In the genomic region with DNA sequence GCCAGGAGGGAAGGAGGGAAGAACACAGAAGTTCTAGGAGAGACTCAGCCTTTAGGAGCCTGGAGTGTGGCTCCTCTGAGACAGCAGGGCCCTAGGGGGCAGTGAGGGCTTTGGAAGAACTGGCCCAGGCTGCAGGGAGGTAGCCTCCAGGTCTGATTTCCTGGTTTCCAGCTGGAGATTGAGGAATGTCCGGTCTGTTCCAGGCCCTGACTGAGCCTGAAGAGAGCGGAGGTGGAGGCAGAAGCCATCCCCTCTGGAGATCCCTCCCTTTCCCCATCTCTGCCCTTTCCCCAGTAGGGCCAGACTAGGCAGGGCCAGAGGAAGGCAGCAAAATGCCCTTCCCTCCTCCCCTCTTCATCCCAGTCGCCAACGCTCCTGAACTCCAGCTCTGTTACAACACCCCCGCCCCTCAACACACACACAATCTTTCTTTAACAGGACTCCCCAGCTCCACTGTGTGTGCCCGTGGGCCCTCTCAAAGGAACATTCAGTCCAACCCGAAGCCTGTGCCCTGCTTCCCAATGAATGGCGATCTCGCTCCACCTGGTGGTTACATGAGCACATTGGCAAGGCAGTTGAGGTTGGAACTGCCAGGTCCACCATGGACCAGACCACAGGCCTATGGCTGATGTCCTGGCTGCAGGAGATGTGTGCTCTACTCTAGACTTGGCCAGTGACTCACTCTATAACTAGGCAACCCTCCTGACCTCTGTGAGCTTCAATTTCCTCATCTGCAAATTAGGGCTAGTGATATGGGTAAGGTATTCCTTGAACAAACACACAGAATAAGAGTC, we compare ENCODE assay signal across 8 cellular contexts. TPM values are rescaled to one million over a fixed set of nuclear protein-coding genes. Genes with fewer than 3 reads are reported as not detected.
DNase-seq lines count a peak whose midpoint lies in the region; ATAC-seq, FAIRE-seq and TF ChIP-seq lines count a peak whose summit lies in the region.

No MANE protein-coding gene starts in this region.

- H3K9ac ChIP-seq in astrocyte (ENCODE audit: low read length): peak overlapping the region; percentile 61

- intact Hi-C loops in right cardiac atrium (cut with DNase I): loop anchor here in 3 of 4 donors (2.0 to 10.0 kb wide), 4 partner anchors 36 to 97 kb away; no protein-coding TSS in a partner anchor

- TF ChIP-seq CTCF in GM23338 (conservative IDR thresholded peaks at IDR 0.05; ENCODE audit: low read depth in 2 of 2) (peak; percentile 92 to 99), astrocyte (IDR thresholded peaks at IDR 0.05; ENCODE audit: insufficient read depth, low read depth, low read length) (peak; percentile 81)

- H3K27me3 ChIP-seq in GM23338 (ENCODE audit: insufficient read depth): no peaks in the 10 kb centered on the region
- no peaks in the 10 kb centered on the region for H3K27me3 ChIP-seq in astrocyte (ENCODE audit: insufficient read depth, low read length)
- no peaks in the 10 kb centered on the region for H3K27me3 ChIP-seq in right cardiac atrium (ENCODE audit: control insufficient read depth, insufficient read depth)

- H2AFZ ChIP-seq in GM23338: peak overlapping the region; percentile 45
- peak overlapping the region; percentile 36 for H2AFZ ChIP-seq in astrocyte (ENCODE audit: low read depth, low read length)

- H3K27me3 Mint-ChIP-seq in GM23338 (ENCODE audit: insufficient read depth, low read depth, poor library complexity) (peaks cover 8% of the 10 kb centered on the region), astrocyte (ENCODE audit: low read depth, unreplicated experiment) (no peaks in the 10 kb centered on the region)

- H3K4me1 ChIP-seq in GM23338 (ENCODE audit: insufficient read depth) (peaks cover 6% of the 10 kb centered on the region), astrocyte (ENCODE audit: insufficient read depth, low read length) (peaks cover 11% of the 10 kb centered on the region), right cardiac atrium (ENCODE audit: control insufficient read depth, insufficient read depth, low read length) (peaks cover 3% of the 10 kb centered on the region), urinary bladder (ENCODE audit: insufficient read depth) (no peaks in the 10 kb centered on the region)

- no peaks in the 10 kb centered on the region for H3K36me3 Mint-ChIP-seq in GM23338 (ENCODE audit: low read depth)
- peaks cover 8% of the 10 kb centered on the region for H3K36me3 Mint-ChIP-seq in astrocyte (ENCODE audit: low read depth, unreplicated experiment)

- WGBS in right cardiac atrium: 4% methylated on average over 9 of the region's 9 CpGs
- WGBS in urinary bladder: 3% methylated on average over 9 of the region's 9 CpGs

- H3K4me1 Mint-ChIP-seq in GM23338 (peaks cover 10% of the 10 kb centered on the region), astrocyte (ENCODE audit: low read depth, unreplicated experiment) (peaks cover 10% of the 10 kb centered on the region)

- peak overlapping the region; percentile 30 for H3K27ac Mint-ChIP-seq in GM23338
- peak overlapping the region; percentile 73 for H3K27ac Mint-ChIP-seq in astrocyte (ENCODE audit: unreplicated experiment)

- H3K9me3 Mint-ChIP-seq in GM23338 (no peaks in the 10 kb centered on the region), astrocyte (ENCODE audit: unreplicated experiment) (no peaks in the 10 kb centered on the region)

- H3K4me2 ChIP-seq in GM23338 (peak overlapping the region; percentile 62), astrocyte (ENCODE audit: low read length) (peak overlapping the region; percentile 51)

- H3K36me3 ChIP-seq in GM23338 (ENCODE audit: insufficient read depth) (no peaks in the 10 kb centered on the region), astrocyte (ENCODE audit: insufficient read depth, low read length) (peaks cover 3% of the 10 kb centered on the region), urinary bladder (ENCODE audit: insufficient read depth) (no peaks in the 10 kb centered on the region)

- H3K27ac ChIP-seq in GM23338 (ENCODE audit: low read depth) (peak overlapping the region; percentile 81), astrocyte (ENCODE audit: low read depth, low read length) (peak overlapping the region; percentile 45), right cardiac atrium (ENCODE audit: low read length) (peak overlapping the region; percentile 93), urinary bladder (ENCODE audit: low read depth) (peak overlapping the region; percentile 61)

- H3F3A ChIP-seq in GM23338 (replicated peaks; ENCODE audit: low read depth): peaks cover 5% of the 10 kb centered on the region; the same call in 1 of the 2 replicates

- DNase-seq in COR-L47 (lab: John Stamatoyannopoulos, UW) (peak; percentile 83), GM23338 (ENCODE audit: low spot score) (peak; percentile 94), NCI-H1694 (lab: John Stamatoyannopoulos, UW) (peak; percentile 69), T-helper 22 cell (ENCODE audit: low read depth) (peak; percentile 64), astrocyte (ENCODE audit: low read depth) (peak; percentile 79), right cardiac atrium (peak; percentile 87 to 92 (median 91)), putamen (ENCODE audit: low spot score) (peak; percentile 88)

- ATAC-seq in GM23338: peak; percentile 96
- peak; percentile 92 to 94 for ATAC-seq in right cardiac atrium

- no peaks in the 10 kb centered on the region for H3K79me2 ChIP-seq in GM23338 (replicated peaks; ENCODE audit: insufficient read depth)
- H3K79me2 ChIP-seq in astrocyte (ENCODE audit: insufficient read depth, low read length): no peaks in the 10 kb centered on the region

- H3K9me3 ChIP-seq in astrocyte (ENCODE audit: insufficient read depth, low read depth, low read length) (no peaks in the 10 kb centered on the region), right cardiac atrium (ENCODE audit: control insufficient read depth, low read length) (no peaks in the 10 kb centered on the region)

- H3K4me3 ChIP-seq in GM23338 (peak overlapping the region; percentile 36), astrocyte (ENCODE audit: insufficient read depth, low read depth, low read length) (no peak overlapping the region), right cardiac atrium (ENCODE audit: low read length) (no peak overlapping the region), urinary bladder (ENCODE audit: low read depth, low read length) (no peak overlapping the region)

- no peaks in the 10 kb centered on the region for H3K9me2 ChIP-seq in GM23338 (ENCODE audit: insufficient read depth)

- H4K20me1 ChIP-seq in GM23338 (replicated peaks; ENCODE audit: insufficient read depth): no peaks in the 10 kb centered on the region
- H4K20me1 ChIP-seq in astrocyte (ENCODE audit: insufficient read depth, low read length): no peaks in the 10 kb centered on the region

- peak overlapping the region; percentile 48 for H3K4me3 Mint-ChIP-seq in GM23338
- no peak overlapping the region for H3K4me3 Mint-ChIP-seq in astrocyte (ENCODE audit: unreplicated experiment)

- FAIRE-seq in astrocyte (lab: Jason Lieb, UNC): peak; percentile 70

TF ChIP-seq in GM23338, 12 proteins besides CTCF, POLR2A, EP300 and RAD21 (continues in another document):
- TF ChIP-seq POLR2AphosphoS5 (IDR thresholded peaks at IDR 0.05; ENCODE audit: low read depth) (no peak), JUNB (IDR thresholded peaks at IDR 0.05; ENCODE audit: unreplicated experiment) (no peak), ZNF331 (CRISPR knock-in tag; IDR thresholded peaks at IDR 0.05; ENCODE audit: low read depth) (no peak)

RNA-seq across cellular contexts. Expression of a gene that starts 32.0 kb away (rescaled TPM):
- 37.4 and 59.8 TPM in 2 replicates for total RNA-seq in GM23338 (2014; rRNA removed; shearing (Covaris generic))
- polyA plus RNA-seq in GM23338 (2016; fragmentation: Nextera tagmentation; extraction: Ambion mirVana) (13.8 and 14.7 TPM in 2 replicates), right cardiac atrium (330 TPM), urinary bladder (144 TPM)
- total RNA-seq in astrocyte (259 and 271 TPM in 2 replicates), right cardiac atrium (100 to 1,000 TPM; 285 to 403 (median 374) TPM), urinary bladder (31.7 TPM)

RNA-seq across cellular contexts. Expression of a gene that starts 36.2 kb away (rescaled TPM):
- 127 and 145 TPM in 2 replicates for total RNA-seq in GM23338 (2014; rRNA removed; shearing (Covaris generic))
- 147 and 161 TPM in 2 replicates for polyA plus RNA-seq in GM23338 (2016; fragmentation: Nextera tagmentation; extraction: Ambion mirVana)
- total RNA-seq in astrocyte: 109 and 110 TPM in 2 replicates
- 10 to 100 TPM; 66.3 to 85.5 (median 77.3) TPM for total RNA-seq in right cardiac atrium
- polyA plus RNA-seq in right cardiac atrium: 32.6 TPM
- 67.3 TPM for total RNA-seq in urinary bladder
- polyA plus RNA-seq in urinary bladder: 52.4 TPM

RNA-seq across cellular contexts. Expression of a gene that starts 38.7 kb away (rescaled TPM):
- 55.8 and 55.9 TPM in 2 replicates for total RNA-seq in GM23338 (2014; rRNA removed; shearing (Covaris generic))
- polyA plus RNA-seq in GM23338 (2016; fragmentation: Nextera tagmentation; extraction: Ambion mirVana): 45.2 and 45.6 TPM in 2 replicates
- 87.1 and 87.6 TPM in 2 replicates for total RNA-seq in astrocyte
- 10 to 100 TPM; 58.5 to 67.2 (median 64.0) TPM for total RNA-seq in right cardiac atrium
- 73.6 TPM for polyA plus RNA-seq in right cardiac atrium
- 43.9 TPM for total RNA-seq in urinary bladder
- polyA plus RNA-seq in urinary bladder: 76.9 TPM
